16 cellular contexts compared by ENCODE assay signal in genomic region chr2:120383191-120383590, GRCh38. TPM values are rescaled to one million over a fixed set of nuclear protein-coding genes. Genes with fewer than 3 reads are reported as not detected.
DNase-seq lines count a peak whose midpoint lies in the region; ATAC-seq, FAIRE-seq and TF ChIP-seq lines count a peak whose summit lies in the region.
"Had no signal": no experiment of that assay in that cellular context is flagged by ENCODE, and none has a peak within 500 bp of the region (broad histone marks: within the 10 kb centered on the region; RNA-seq: fewer than 3 reads in every experiment).

No MANE protein-coding gene starts in this region.

- H3K36me3 ChIP-seq in kidney (ENCODE audit: control insufficient read depth in 1 of 2, insufficient read depth in 2 of 2, low read length in 2 of 2), result no peaks in the 10 kb centered on the region

- H3K9ac ChIP-seq in kidney (ENCODE audit: low read length in 2 of 2), result no peak overlapping the region

- H3K9me3 Mint-ChIP-seq in WTC11, result no peaks in the 10 kb centered on the region
- H3K9me3 Mint-ChIP-seq: CD4-positive, alpha-beta T cell had no signal

- no peaks in the 10 kb centered on the region for H3K36me3 Mint-ChIP-seq in WTC11

- no peak overlapping the region for H3K27ac ChIP-seq in kidney (ENCODE audit: low read depth in 2 of 2, low read length in 2 of 2)

- no peak overlapping the region for H3K27ac Mint-ChIP-seq in WTC11
- H3K27ac Mint-ChIP-seq: B cell; CD4-positive, alpha-beta T cell had no signal

- ATAC-seq in left ventricle myocardium superior (no peak), Right ventricle myocardium inferior (no peak), WTC11 (peak; percentile 57), HG02763 (IDR thresholded peaks at IDR 0.05; ENCODE audit: unreplicated experiment) (no peak)
- ATAC-seq: HCT116 had no signal

- H3K9me3 ChIP-seq in kidney (ENCODE audit: control insufficient read depth in 1 of 2, low read length in 2 of 2), result no peaks in the 10 kb centered on the region

- H3K4me1 ChIP-seq in kidney (ENCODE audit: control insufficient read depth in 1 of 2, insufficient read depth in 1 of 2, low read depth in 1 of 2, low read length in 2 of 2), result no peaks in the 10 kb centered on the region

- no peak overlapping the region for H3K4me3 Mint-ChIP-seq in WTC11
- H3K4me3 Mint-ChIP-seq: B cell; CD4-positive, alpha-beta T cell had no signal

- CTCF ChIA-PET in WTC11 (lab: Charles Lee), result interaction anchor here (1.3 to 1.5 kb wide), 2 partner anchors 12 to 54 kb away, joined by 4 to 7 read pairs; no protein-coding TSS in a partner anchor

- POLR2A ChIA-PET in WTC11 (lab: Charles Lee), result interaction anchor here (0.6 kb wide), 1 partner anchor 59 kb away, joined by 4 read pairs; no protein-coding TSS in a partner anchor

- peaks cover 3% of the 10 kb centered on the region for H3K27me3 Mint-ChIP-seq in WTC11 (ENCODE audit: low read depth)

- no peak for FAIRE-seq in kidney (lab: Jason Lieb, UNC)
- FAIRE-seq: A204.1, GM12892 had no signal

- H3K4me1 Mint-ChIP-seq in WTC11, result peaks cover 25% of the 10 kb centered on the region
- H3K4me1 Mint-ChIP-seq: B cell had no signal

- no peak overlapping the region for H3K4me3 ChIP-seq in kidney (ENCODE audit: low read length in 2 of 2)

- intact Hi-C loops in left ventricle myocardium superior (cut with micrococcal nuclease) (no loop called here), Right ventricle myocardium inferior (cut with DNase I) (no loop called here), kidney (cut with DNase I) (no loop called here)

- TF ChIP-seq CTCF in WTC11 (IDR thresholded peaks at IDR 0.05) (no peak), kidney (IDR thresholded peaks at IDR 0.05; ENCODE audit: borderline replicate concordance, extremely low read depth, insufficient read depth) (no peak)

- DNase-seq in left ventricle myocardium superior (peak; percentile 2), Right ventricle myocardium inferior (ENCODE audit: missing footprints) (no peak), WTC11 (ENCODE audit: low spot score) (no peak), kidney (peak; percentile 18), iPS-NIHi7 (ENCODE audit: extremely low spot score) (no peak), NCI-H1436 (lab: John Stamatoyannopoulos, UW) (no peak)
- DNase-seq: C1 segment of cervical spinal cord; CD4-positive, alpha-beta T cell; DND-41; GDM1; IMR-90 had no signal

TF ChIP-seq in WTC11, 78 proteins besides CTCF, POLR2A, EP300 and RAD21:
- TF ChIP-seq NR1H2 (CRISPR knock-in tag; IDR thresholded peaks at IDR 0.05) (no peak), ATF2 (CRISPR knock-in tag; IDR thresholded peaks at IDR 0.05; ENCODE audit: borderline replicate concordance, low read depth) (no peak), TEAD4 (CRISPR knock-in tag; IDR thresholded peaks at IDR 0.05) (no peak), TCF7 (CRISPR knock-in tag; IDR thresholded peaks at IDR 0.05; ENCODE audit: low read depth) (no peak), ZBTB21 (CRISPR knock-in tag; IDR thresholded peaks at IDR 0.05; ENCODE audit: borderline replicate concordance) (no peak), OVOL2 (CRISPR knock-in tag; IDR thresholded peaks at IDR 0.05; ENCODE audit: borderline replicate concordance) (no peak), E2F1 (CRISPR knock-in tag; IDR thresholded peaks at IDR 0.05) (no peak)
- TF ChIP-seq, protein P1, sequence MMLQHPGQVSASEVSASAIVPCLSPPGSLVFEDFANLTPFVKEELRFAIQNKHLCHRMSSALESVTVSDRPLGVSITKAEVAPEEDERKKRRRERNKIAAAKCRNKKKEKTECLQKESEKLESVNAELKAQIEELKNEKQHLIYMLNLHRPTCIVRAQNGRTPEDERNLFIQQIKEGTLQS (CRISPR knock-in tag; conservative IDR thresholded peaks at IDR 0.05), result no peak
- TF ChIP-seq, protein P2, sequence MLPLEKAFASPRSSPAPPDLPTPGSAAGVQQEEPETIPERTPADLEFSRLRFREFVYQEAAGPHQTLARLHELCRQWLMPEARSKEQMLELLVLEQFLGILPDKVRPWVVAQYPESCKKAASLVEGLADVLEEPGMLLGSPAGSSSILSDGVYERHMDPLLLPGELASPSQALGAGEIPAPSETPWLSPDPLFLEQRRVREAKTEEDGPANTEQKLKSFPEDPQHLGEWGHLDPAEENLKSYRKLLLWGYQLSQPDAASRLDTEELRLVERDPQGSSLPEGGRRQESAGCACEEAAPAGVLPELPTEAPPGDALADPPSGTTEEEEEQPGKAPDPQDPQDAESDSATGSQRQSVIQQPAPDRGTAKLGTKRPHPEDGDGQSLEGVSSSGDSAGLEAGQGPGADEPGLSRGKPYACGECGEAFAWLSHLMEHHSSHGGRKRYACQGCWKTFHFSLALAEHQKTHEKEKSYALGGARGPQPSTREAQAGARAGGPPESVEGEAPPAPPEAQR (CRISPR knock-in tag; IDR thresholded peaks at IDR 0.05), result no peak

RNA-seq across cellular contexts. Expression of gene INHBB, which starts 37.3 kb away (rescaled TPM):
- total RNA-seq in left ventricle myocardium superior (2.8 TPM), Right ventricle myocardium inferior (7.1 TPM), WTC11 (2021) (0.14 to 0.26 TPM (median 0.21 TPM) in 3 replicates), kidney (3.7 TPM)
- polyA plus RNA-seq in kidney (ENCODE audit: insufficient read depth, low read depth, low replicate concordance), result 0.49 TPM
- total RNA-seq: B cell; CD4-positive, alpha-beta T cell had no signal

Comparison
In these comparisons a context has a peak if more than half of its experiments do, and no peak if none do; other contexts are left out.
1. DNase-seq: peak in left ventricle myocardium superior (single experiment) and kidney (single experiment); none in Right ventricle myocardium inferior (single experiment), WTC11 (single experiment), iPS-NIHi7 (single experiment) and NCI-H1436 (single experiment).